8 cellular contexts compared by ENCODE assay signal in the genomic region with DNA sequence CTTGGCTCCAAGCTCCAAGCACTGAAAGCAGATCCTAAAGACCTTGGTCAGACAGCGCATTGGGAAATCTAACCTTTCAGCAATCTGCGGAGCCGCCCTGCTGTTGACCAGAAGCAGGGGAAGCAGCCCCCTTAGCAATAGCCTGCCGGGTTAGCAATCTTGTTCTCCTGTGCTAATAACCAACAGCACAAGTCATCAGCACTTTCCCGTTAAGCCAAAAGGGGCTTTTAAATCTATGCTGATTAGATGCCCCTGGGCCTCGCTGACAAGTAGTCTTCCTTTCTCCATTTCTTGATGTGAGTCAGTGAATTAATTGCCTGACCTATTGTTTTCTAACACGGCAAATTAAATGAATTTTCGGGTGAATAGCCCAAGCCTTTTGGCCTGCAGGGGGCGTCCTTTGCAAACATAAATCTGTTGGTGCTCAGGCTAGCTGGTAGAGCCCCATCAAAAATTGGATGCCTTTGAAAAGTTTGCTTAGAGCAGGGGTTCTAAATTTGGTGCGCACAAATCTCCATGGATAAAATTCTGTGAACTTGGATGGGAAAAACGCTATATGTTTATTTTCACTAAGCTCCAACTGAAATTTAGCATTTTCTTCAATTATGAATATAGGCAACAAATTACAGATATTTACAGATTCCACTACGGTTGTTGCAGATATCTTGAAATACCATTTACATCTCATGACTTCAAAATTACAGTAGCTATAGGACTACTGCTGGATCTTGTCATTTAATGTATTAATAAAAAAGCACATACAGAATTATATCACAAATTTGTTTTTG. TPM values are rescaled to one million over a fixed set of nuclear protein-coding genes. Genes with fewer than 3 reads are reported as not detected.
DNase-seq lines count a peak whose midpoint lies in the region; FAIRE-seq and TF ChIP-seq lines count a peak whose summit lies in the region.

No MANE protein-coding gene starts in this region.

- TF ChIP-seq POLR2A in GM12891 (IDR thresholded peaks at IDR 0.05; ENCODE audit: low read depth, low read length) (no peak), tibial nerve (IDR thresholded peaks at IDR 0.05) (no peak)

- H3K4ac ChIP-seq in trophoblast cell (ENCODE audit: low read depth, low read length): no peak overlapping the region

- DNase-seq in 8988T (peak; percentile 18), GM12891 (ENCODE audit: insufficient read length, low spot score) (peak; percentile 16), KG1 (lab: John Stamatoyannopoulos, UW) (peak; percentile 77), SK-N-MC (ENCODE audit: low read depth, low spot score) (no peak), head of caudate nucleus (peak; percentile 73 to 97 (median 92)), trophoblast cell (peak; percentile 74 to 94), tibial nerve (ENCODE audit: low spot score in 2 of 2) (peak; percentile 89 to 97)
- DNase-seq in activated naive CD4-positive, alpha-beta T cell treated with Interleukin-2 at 50 U/mL for 16 hours: peak; percentile 86

- intact Hi-C loops in head of caudate nucleus (cut with DNase I): loop anchor here (5.0 kb wide), 2 partner anchors 332 to 502 kb away; no protein-coding TSS in a partner anchor

- H3K79me2 ChIP-seq in trophoblast cell (ENCODE audit: control insufficient read depth, insufficient read depth, low read length, poor library complexity): no peaks in the 10 kb centered on the region

- H4K12ac ChIP-seq in trophoblast cell (ENCODE audit: low read depth, low read length): no peak overlapping the region

- peak; percentile 79 to 88 (median 86) for TF ChIP-seq CTCF in tibial nerve (IDR thresholded peaks at IDR 0.05)

- H4K8ac ChIP-seq in trophoblast cell (ENCODE audit: low read depth, low read length): peak overlapping the region; percentile 17

- peak; percentile 74 for FAIRE-seq in GM12891 (lab: Jason Lieb, UNC)

- H4K91ac ChIP-seq in trophoblast cell (ENCODE audit: low read depth, low read length): no peak overlapping the region

- H3K9ac ChIP-seq in SK-N-MC (ENCODE audit: insufficient read length) (no peak overlapping the region), trophoblast cell (ENCODE audit: low read length) (no peak overlapping the region)

- TF ChIP-seq EP300 in tibial nerve (IDR thresholded peaks at IDR 0.05): peak in 1 of 2 donors; percentile 16

- H3K27ac ChIP-seq in SK-N-MC: no peak overlapping the region
- H3K27ac ChIP-seq in trophoblast cell (ENCODE audit: low read depth, low read length): no peak overlapping the region
- H3K27ac ChIP-seq in tibial nerve: peak overlapping the region in 2 of 4 donors; percentile 8 to 50

- no CpG with 5 or more reads among the region's 12 CpGs for WGBS in trophoblast cell (ENCODE audit: extremely low coverage, insufficient coverage, insufficient read length)
- 13 to 15% methylated on average over 12 of the region's 12 CpGs for WGBS in tibial nerve, 2 donors

- peak overlapping the region; percentile 87 for H3K4me2 ChIP-seq in trophoblast cell (ENCODE audit: low read length)

- H3K4me3 ChIP-seq in SK-N-MC: peak overlapping the region; percentile 54
- H3K4me3 ChIP-seq in trophoblast cell (ENCODE audit: low read depth, low read length): no peak overlapping the region
- H3K4me3 ChIP-seq in tibial nerve: peak overlapping the region in 1 of 4 donors; percentile 12

- H3K79me1 ChIP-seq in trophoblast cell (ENCODE audit: low read length): no peaks in the 10 kb centered on the region

- H2AK5ac ChIP-seq in trophoblast cell (ENCODE audit: low read length): no peak overlapping the region

- H3K9me3 ChIP-seq in SK-N-MC (ENCODE audit: low read depth, low read length) (no peaks in the 10 kb centered on the region), trophoblast cell (ENCODE audit: insufficient read depth, low read depth, low read length) (no peaks in the 10 kb centered on the region), tibial nerve (no peaks in the 10 kb centered on the region)

- H3K4me1 ChIP-seq in trophoblast cell (ENCODE audit: control insufficient read depth in 1 of 2, insufficient read depth in 2 of 2, low read length in 2 of 2) (peaks cover 0 to 2% of the 10 kb centered on the region in 2 experiments), tibial nerve (peaks cover 0 to 21% (median 0%) of the 10 kb centered on the region in 4 donors)

- no peak overlapping the region for H2AFZ ChIP-seq in trophoblast cell (ENCODE audit: insufficient read depth, low read length, poor library complexity)

- H3K23ac ChIP-seq in trophoblast cell (ENCODE audit: low read length): no peak overlapping the region

- H2BK120ac ChIP-seq in trophoblast cell (ENCODE audit: insufficient read depth, low read length, poor library complexity): no peak overlapping the region

- H2BK5ac ChIP-seq in trophoblast cell (ENCODE audit: low read depth, low read length, poor library complexity): no peak overlapping the region

- H3K27me3 ChIP-seq in trophoblast cell (ENCODE audit: insufficient read depth, low read length) (no peaks in the 10 kb centered on the region), tibial nerve (no peaks in the 10 kb centered on the region)

- H3K36me3 ChIP-seq in SK-N-MC (ENCODE audit: insufficient read depth, low read length) (no peaks in the 10 kb centered on the region), trophoblast cell (ENCODE audit: control insufficient read depth in 1 of 2, insufficient read depth in 2 of 2, low read length in 2 of 2) (no peaks in the 10 kb centered on the region), tibial nerve (peaks cover 0 to 9% (median 0%) of the 10 kb centered on the region in 3 donors)

- H3K18ac ChIP-seq in trophoblast cell (ENCODE audit: low read length): no peak overlapping the region

- peak overlapping the region; percentile 39 for H2BK12ac ChIP-seq in trophoblast cell (ENCODE audit: low read length)

- no peak overlapping the region for H3K14ac ChIP-seq in trophoblast cell (ENCODE audit: low read length)

TF ChIP-seq in GM12891, 5 proteins besides CTCF, POLR2A, EP300 and RAD21:
- TF ChIP-seq PAX5 (IDR thresholded peaks at IDR 0.05; ENCODE audit: insufficient read depth, low read length, severe bottlenecking) (no peak), SPI1 (IDR thresholded peaks at IDR 0.05; ENCODE audit: low read depth, low read length) (no peak), POLR2AphosphoS5 (IDR thresholded peaks at IDR 0.05; ENCODE audit: low read depth, low read length) (no peak), TAF1 (IDR thresholded peaks at IDR 0.05; ENCODE audit: low read depth, low read length) (no peak), POU2F2 (IDR thresholded peaks at IDR 0.05; ENCODE audit: low read depth, low read length) (no peak)

RNA-seq across cellular contexts. Expression of a gene that starts 24.7 kb away (rescaled TPM):
- 18.7 TPM for polyA plus RNA-seq in GM12891 (2012; ENCODE audit: low read depth, missing spikeins)
- polyA plus RNA-seq in trophoblast cell (2013): 17.8 and 18.6 TPM in 2 replicates
- total RNA-seq in tibial nerve: 10 to 100 TPM in 2 of 4 donors, 1 to 10 TPM in 2; 9.0 to 16.3 (median 11.1) TPM

RNA-seq across cellular contexts. Expression of a gene that starts 24.7 kb away (rescaled TPM):
- 4.7 TPM for polyA plus RNA-seq in GM12891 (2012; ENCODE audit: low read depth, missing spikeins)
- polyA plus RNA-seq in trophoblast cell (2013): 4.1 and 4.4 TPM in 2 replicates
- 10 to 100 TPM in 1 of 4 donors, 1 to 10 TPM in 3; 6.3 to 12.2 (median 6.9) TPM for total RNA-seq in tibial nerve
